In the genomic region with DNA sequence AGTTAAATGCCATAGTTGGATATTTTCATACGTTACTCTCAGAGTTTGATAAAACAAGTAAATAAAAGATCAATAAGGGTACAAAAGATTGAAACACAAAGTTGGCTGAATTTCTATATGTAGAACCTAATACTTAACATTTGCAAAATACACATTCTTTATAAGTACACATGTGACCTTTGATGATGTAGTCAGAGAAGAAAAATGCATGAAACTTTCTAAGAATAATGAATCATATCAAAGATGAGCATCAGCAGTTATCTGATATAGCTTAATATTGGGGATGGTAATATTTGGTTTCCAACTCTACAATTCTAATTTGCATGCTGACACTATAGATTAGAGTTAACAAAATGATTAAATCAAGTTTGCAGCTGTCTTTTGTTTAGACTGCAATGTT, we compare ENCODE assay signal across 24 cellular contexts.
"Had no signal": no experiment of that assay in that cellular context is flagged by ENCODE, and none has a peak within 500 bp of the region (broad histone marks: within the 10 kb centered on the region; RNA-seq: fewer than 3 reads in every experiment).

No MANE protein-coding gene starts in this region.

- H3K36me3 Mint-ChIP-seq: mesothelial cell of epicardium had no signal

- DNase-seq: activated CD4-positive, alpha-beta T cell treated with anti-CD3 and anti-CD28 coated beads, Interleukin-2, amount 50 U/mL, for 1 hour; activated CD4-positive, CD25-positive, alpha-beta regulatory T cell; activated CD8-positive, alpha-beta memory T cell treated with anti-CD3 and anti-CD28 coated beads, Interleukin-2, amount 50 U/mL, for 4 hours; activated naive CD4-positive, alpha-beta T cell treated with anti-CD3 and anti-CD28 coated beads for 36 hours; activated T-cell treated with anti-CD3 and anti-CD28 coated beads, Interleukin-2, amount 50 U/mL, for 4 hours; cerebellar nuclear complex; effector CD8-positive, alpha-beta T cell; esophagus squamous epithelium; foreskin melanocyte; kidney; nucleus accumbens; retina; stimulated activated CD4-positive, alpha-beta T cell treated with anti-CD3 and anti-CD28 coated beads, Interleukin-2, amount 100 ng/mL, for 24 hours; stimulated activated naive CD4-positive, alpha-beta T cell treated with Interleukin-2 at 50 U/mL for 16 hours; substantia nigra; T-helper 1 cell; T-helper 9 cell; tibial artery had no signal

- ATAC-seq: activated T-cell treated with anti-CD3 and anti-CD28 coated beads, Interleukin-2, amount 50 U/mL, for 4 hours; left lobe of liver had no signal

- H3K27me3 ChIP-seq: ascending aorta, breast epithelium, esophagus squamous epithelium, tibial artery had no signal

- H3K27ac ChIP-seq: ascending aorta, breast epithelium, esophagus squamous epithelium, tibial artery had no signal

- H3K9me3 Mint-ChIP-seq: activated naive CD4-positive, alpha-beta T cell treated with anti-CD3 and anti-CD28 coated beads for 36 hours; activated T-cell treated with anti-CD3 and anti-CD28 coated beads, Interleukin-2, amount 50 U/mL, for 4 hours; mesothelial cell of epicardium; nephron had no signal

- H3K9me3 ChIP-seq: ascending aorta, breast epithelium, esophagus squamous epithelium, tibial artery had no signal

- H3K4me3 Mint-ChIP-seq: activated naive CD4-positive, alpha-beta T cell treated with anti-CD3 and anti-CD28 coated beads for 36 hours; activated T-cell treated with anti-CD3 and anti-CD28 coated beads, Interleukin-2, amount 50 U/mL, for 4 hours; dendritic cell treated with granulocyte-macrophage colony-stimulating factor and Interleukin-4, amounts not matched to agents 40 ng/mL and 50 ng/mL, for 4 days; mesothelial cell of epicardium; nephron had no signal

- H3K4me3 ChIP-seq: ascending aorta, breast epithelium, esophagus squamous epithelium, tibial artery had no signal

- FAIRE-seq: kidney had no signal

- H3K36me3 ChIP-seq: ascending aorta, breast epithelium, esophagus squamous epithelium, tibial artery had no signal

- H3K27me3 Mint-ChIP-seq: dendritic cell treated with granulocyte-macrophage colony-stimulating factor and Interleukin-4, amounts not matched to agents 40 ng/mL and 50 ng/mL, for 4 days had no signal

- H3K27ac Mint-ChIP-seq: activated naive CD4-positive, alpha-beta T cell treated with anti-CD3 and anti-CD28 coated beads for 36 hours; dendritic cell treated with granulocyte-macrophage colony-stimulating factor and Interleukin-4, amounts not matched to agents 40 ng/mL and 50 ng/mL, for 4 days; mesothelial cell of epicardium; nephron had no signal

- H3K4me1 Mint-ChIP-seq: mesothelial cell of epicardium, nephron had no signal

- H3K4me1 ChIP-seq: ascending aorta, breast epithelium, esophagus squamous epithelium had no signal
